Comparison of ENCODE assay signal across 8 cellular contexts in genomic region chr6:26532699-26533523, GRCh38. TPM values are rescaled to one million over a fixed set of nuclear protein-coding genes. Genes with fewer than 3 reads are reported as not detected.
DNase-seq lines count a peak whose midpoint lies in the region; ATAC-seq and TF ChIP-seq lines count a peak whose summit lies in the region.

No MANE protein-coding gene starts in this region.

- peak; percentile 32 for ATAC-seq in GM23338
- peak; percentile 47 for ATAC-seq in T-helper 17 cell

- no peaks in the 10 kb centered on the region for H3K79me2 ChIP-seq in GM23338 (replicated peaks; ENCODE audit: insufficient read depth)

- no peaks in the 10 kb centered on the region for H3K4me1 ChIP-seq in BE2C
- H3K4me1 ChIP-seq in GM23338 (ENCODE audit: insufficient read depth): peaks cover 37% of the 10 kb centered on the region
- H3K4me1 ChIP-seq in right atrium auricular region: peaks cover 0 to 23% of the 10 kb centered on the region in 2 donors
- H3K4me1 ChIP-seq in urinary bladder (ENCODE audit: insufficient read depth): no peaks in the 10 kb centered on the region

- H3K9me3 ChIP-seq in BE2C (no peaks in the 10 kb centered on the region), T-helper 17 cell (ENCODE audit: control insufficient read depth, low read length, poor library complexity, severe bottlenecking) (no peaks in the 10 kb centered on the region), right atrium auricular region (no peaks in the 10 kb centered on the region)

- peaks cover 20% of the 10 kb centered on the region for H3K27me3 Mint-ChIP-seq in GM23338 (ENCODE audit: insufficient read depth, low read depth, poor library complexity)
- H3K27me3 Mint-ChIP-seq in T-helper 17 cell: no peaks in the 10 kb centered on the region

- H3F3A ChIP-seq in GM23338 (replicated peaks; ENCODE audit: low read depth): no peaks in the 10 kb centered on the region; the same call in 1 of the 2 replicates

- H3K4me2 ChIP-seq in GM23338: peak overlapping the region; percentile 86

- peak overlapping the region; percentile 80 for H2AFZ ChIP-seq in GM23338

- H3K27ac Mint-ChIP-seq in GM23338 (peak overlapping the region; percentile 94), T-helper 17 cell (peak overlapping the region; percentile 96)

- H3K27me3 ChIP-seq in BE2C: no peaks in the 10 kb centered on the region
- H3K27me3 ChIP-seq in GM23338 (ENCODE audit: insufficient read depth): no peaks in the 10 kb centered on the region
- H3K27me3 ChIP-seq in right atrium auricular region: no peaks in the 10 kb centered on the region

- H3K4me3 ChIP-seq in BE2C (ENCODE audit: low read depth, low read length) (peak overlapping the region; percentile 93), GM23338 (peak overlapping the region; percentile 76), right atrium auricular region (peak overlapping the region; percentile 67 to 70), urinary bladder (ENCODE audit: low read depth, low read length) (peak overlapping the region; percentile 49)

- H3K4me3 Mint-ChIP-seq in GM23338: peak overlapping the region; percentile 96
- H3K4me3 Mint-ChIP-seq in T-helper 17 cell: peak overlapping the region; percentile 95

- DNase-seq in BE2C: peak; percentile 84
- DNase-seq in GM23338 (ENCODE audit: low spot score): peak; percentile 89
- peak; percentile 73 to 96 for DNase-seq in NCI-H187 (lab: John Stamatoyannopoulos, UW)
- peak; percentile 54 to 81 (median 81) for DNase-seq in T-helper 17 cell
- peak; percentile 45 to 97 (median 85) for DNase-seq in anterior cingulate cortex (lab: John Stamatoyannopoulos, UW)
- DNase-seq in right atrium auricular region (ENCODE audit: low spot score): peak; percentile 98
- DNase-seq in putamen (ENCODE audit: low spot score): peak; percentile 94

- WGBS in urinary bladder: 1% methylated on average over 28 of the region's 28 CpGs

- H3K9me2 ChIP-seq in GM23338 (ENCODE audit: insufficient read depth): no peaks in the 10 kb centered on the region

- H3K9me3 Mint-ChIP-seq in GM23338: peaks cover 10% of the 10 kb centered on the region; the same call in 2 of the 3 replicates

- peaks cover 4% of the 10 kb centered on the region; the same call in 2 of the 3 replicates for H3K36me3 Mint-ChIP-seq in GM23338 (ENCODE audit: low read depth)
- peaks cover 5% of the 10 kb centered on the region for H3K36me3 Mint-ChIP-seq in T-helper 17 cell (ENCODE audit: low read depth)

- H3K36me3 ChIP-seq in BE2C: no peaks in the 10 kb centered on the region
- no peaks in the 10 kb centered on the region for H3K36me3 ChIP-seq in GM23338 (ENCODE audit: insufficient read depth)
- no peaks in the 10 kb centered on the region for H3K36me3 ChIP-seq in right atrium auricular region
- no peaks in the 10 kb centered on the region for H3K36me3 ChIP-seq in urinary bladder (ENCODE audit: insufficient read depth)

- H4K20me1 ChIP-seq in GM23338 (replicated peaks; ENCODE audit: insufficient read depth): no peaks in the 10 kb centered on the region

- H3K4me1 Mint-ChIP-seq in GM23338 (peaks cover 23% of the 10 kb centered on the region), T-helper 17 cell (peaks cover 38% of the 10 kb centered on the region)

- no peak for TF ChIP-seq CTCF in BE2C (IDR thresholded peaks at IDR 0.05; ENCODE audit: low read depth, low read length)
- no peak for TF ChIP-seq CTCF in GM23338 (conservative IDR thresholded peaks at IDR 0.05; ENCODE audit: low read depth in 2 of 2)
- no peak for TF ChIP-seq CTCF in right atrium auricular region (IDR thresholded peaks at IDR 0.05)

- H3K27ac ChIP-seq in GM23338 (ENCODE audit: low read depth): peak overlapping the region; percentile 73; the same call in 1 of the 2 replicates
- peak overlapping the region; percentile 77 to 88 for H3K27ac ChIP-seq in right atrium auricular region
- peak overlapping the region; percentile 81 for H3K27ac ChIP-seq in urinary bladder (ENCODE audit: low read depth)

TF ChIP-seq in GM23338, 12 proteins besides CTCF, POLR2A, EP300 and RAD21 (continues in another document):
- TF ChIP-seq, protein P1, sequence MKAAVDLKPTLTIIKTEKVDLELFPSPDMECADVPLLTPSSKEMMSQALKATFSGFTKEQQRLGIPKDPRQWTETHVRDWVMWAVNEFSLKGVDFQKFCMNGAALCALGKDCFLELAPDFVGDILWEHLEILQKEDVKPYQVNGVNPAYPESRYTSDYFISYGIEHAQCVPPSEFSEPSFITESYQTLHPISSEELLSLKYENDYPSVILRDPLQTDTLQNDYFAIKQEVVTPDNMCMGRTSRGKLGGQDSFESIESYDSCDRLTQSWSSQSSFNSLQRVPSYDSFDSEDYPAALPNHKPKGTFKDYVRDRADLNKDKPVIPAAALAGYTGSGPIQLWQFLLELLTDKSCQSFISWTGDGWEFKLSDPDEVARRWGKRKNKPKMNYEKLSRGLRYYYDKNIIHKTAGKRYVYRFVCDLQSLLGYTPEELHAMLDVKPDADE (IDR thresholded peaks at IDR 0.05): peak; percentile 54; the same call in 1 of the 2 replicates
- TF ChIP-seq REST (IDR thresholded peaks at IDR 0.05; ENCODE audit: unreplicated experiment) (no peak), NANOG (IDR thresholded peaks at IDR 0.05; ENCODE audit: borderline replicate concordance) (no peak), STAT1 (IDR thresholded peaks at IDR 0.05; ENCODE audit: unreplicated experiment) (no peak), EZH2 (IDR thresholded peaks at IDR 0.05; ENCODE audit: low read depth, unreplicated experiment) (no peak), ZNF331 (CRISPR knock-in tag; IDR thresholded peaks at IDR 0.05; ENCODE audit: low read depth) (no peak), CREB1 (CRISPR knock-in tag; IDR thresholded peaks at IDR 0.05; ENCODE audit: low read depth) (peak; percentile 55), EZH2phosphoT487 (IDR thresholded peaks at IDR 0.05; ENCODE audit: unreplicated experiment) (no peak)

RNA-seq across cellular contexts. Expression of gene HMGN4, which starts 5.3 kb away (rescaled TPM):
- polyA plus RNA-seq in BE2C (2012; ENCODE audit: insufficient read depth, insufficient read length, low read depth): 59.1 TPM
- 76.5 and 91.4 TPM in 2 replicates for total RNA-seq in GM23338 (2014; rRNA removed; shearing (Covaris generic))
- 26.2 and 35.3 TPM in 2 replicates for polyA plus RNA-seq in GM23338 (2016; fragmentation: Nextera tagmentation; extraction: Ambion mirVana)
- 10 to 100 TPM; 54.7 to 60.1 TPM for total RNA-seq in T-helper 17 cell
- total RNA-seq in right atrium auricular region: 10 to 100 TPM; 36.1 to 52.5 TPM
- total RNA-seq in urinary bladder: 71.5 TPM
- 90.7 TPM for polyA plus RNA-seq in urinary bladder

RNA-seq across cellular contexts. Expression of gene BTN1A1, which starts 32.8 kb away (rescaled TPM):
- polyA plus RNA-seq in BE2C (2012; ENCODE audit: insufficient read depth, insufficient read length, low read depth): not detected
- total RNA-seq in GM23338 (2014; rRNA removed; shearing (Covaris generic)): 0.38 and 0.50 TPM in 2 replicates
- polyA plus RNA-seq in GM23338 (2016; fragmentation: Nextera tagmentation; extraction: Ambion mirVana): 0.09 and 0.13 TPM in 2 replicates
- under 1 TPM in 1 of 2 donors, not detected in 1; 0.10 TPM for total RNA-seq in T-helper 17 cell
- not detected for total RNA-seq in right atrium auricular region
- total RNA-seq in urinary bladder: 0.16 TPM
- polyA plus RNA-seq in urinary bladder: not detected

Comparison
In these comparisons a context has a peak if more than half of its experiments do, and no peak if none do; other contexts are left out.
1. Peak in every context shown above with its lines: DNase-seq, ATAC-seq, H3K4me3 ChIP-seq and H3K27ac ChIP-seq.